ENCODE assay signal across 15 cellular contexts in genomic region chr16:20677556-20677955, GRCh38. TPM values are rescaled to one million over a fixed set of nuclear protein-coding genes. Genes with fewer than 3 reads are reported as not detected.
DNase-seq lines count a peak whose midpoint lies in the region; ATAC-seq and TF ChIP-seq lines count a peak whose summit lies in the region.
"Not testable (repeated sequence)": the region's sequence is repeated elsewhere in the genome, so short reads cannot be mapped to it uniquely, and the experiment has no call there.
"Had no signal": no experiment of that assay in that cellular context is flagged by ENCODE, and none has a peak within 500 bp of the region (broad histone marks: within the 10 kb centered on the region; RNA-seq: fewer than 3 reads in every experiment).

No MANE protein-coding gene starts in this region.

- H3K27ac ChIP-seq in CD4-positive, alpha-beta T cell (ENCODE audit: low read depth, low read length), result peak overlapping the region; percentile 29
- peak overlapping the region; percentile 68 for H3K27ac ChIP-seq in VCaP
- H3K27ac ChIP-seq in liver (ENCODE audit: low read depth in 1 of 2, low read length in 2 of 2); naive thymus-derived CD4-positive, alpha-beta T cell (ENCODE audit: low read depth, low read length): not testable (repeated sequence)
- peak overlapping the region; percentile 85 to 89 for H3K27ac ChIP-seq in prostate gland

- not testable (repeated sequence) for DNase-seq in CD4-positive, alpha-beta T cell; effector memory CD8-positive, alpha-beta T cell; naive thymus-derived CD4-positive, alpha-beta T cell; prostate gland (ENCODE audit: low spot score); type B pancreatic cell (ENCODE audit: extremely low spot score, unreplicated experiment)
- peak; percentile 53 for DNase-seq in NCI-H1092 treated with DMSO at 0.1 percent for 48 hours (lab: John Stamatoyannopoulos, UW)

- H3K27me3 ChIP-seq in CD4-positive, alpha-beta T cell (ENCODE audit: control insufficient read depth, insufficient read depth, low read length); liver (ENCODE audit: control insufficient read depth in 4 of 4, insufficient read depth in 4 of 4, low read length in 3 of 4); naive thymus-derived CD4-positive, alpha-beta T cell (ENCODE audit: control insufficient read depth in 2 of 2, insufficient read depth in 2 of 2, low read length in 2 of 2); prostate gland (replicated peaks; ENCODE audit: insufficient read depth): not testable (repeated sequence)

- not testable (repeated sequence) for ATAC-seq in CD4-positive, alpha-beta T cell (ENCODE audit: poor library complexity); effector memory CD8-positive, alpha-beta T cell (replicated peaks); naive thymus-derived CD4-positive, alpha-beta T cell

- POLR2A ChIA-PET in CD4-positive, alpha-beta T cell (lab: Charles Lee), result not testable (repeated sequence)
- POLR2A ChIA-PET in naive thymus-derived CD4-positive, alpha-beta T cell (lab: Charles Lee), result interaction anchor here (2.8 kb wide), 1 partner anchor 64 kb away, joined by 13 read pairs; the partner anchor contains the start of gene THUMPD1

- H3K36me3 ChIP-seq in liver (ENCODE audit: control insufficient read depth in 4 of 4, insufficient read depth in 3 of 4, low read depth in 1 of 4, low read length in 3 of 4); naive thymus-derived CD4-positive, alpha-beta T cell (ENCODE audit: control insufficient read depth in 2 of 3, insufficient read depth in 3 of 3, low read length in 3 of 3); prostate gland: not testable (repeated sequence)

- not testable (repeated sequence) for TF ChIP-seq CTCF in CD4-positive, alpha-beta T cell (IDR thresholded peaks at IDR 0.05); VCaP (conservative IDR thresholded peaks at IDR 0.05); liver (IDR thresholded peaks at IDR 0.05; ENCODE audit: low read depth, low read length, missing input control); prostate gland (IDR thresholded peaks at IDR 0.05); type B pancreatic cell (conservative IDR thresholded peaks at IDR 0.05)

- intact Hi-C loops in CD4-positive, alpha-beta T cell (cut with DNase I, micrococcal nuclease); naive thymus-derived CD4-positive, alpha-beta T cell (cut with micrococcal nuclease): not testable (repeated sequence)
- intact Hi-C loops in prostate gland (cut with DNase I), result loop anchor here (5.0 kb wide), 1 partner anchor 60 kb away; no protein-coding TSS in a partner anchor

- not testable (repeated sequence) for H3K36me3 Mint-ChIP-seq in CD4-positive, alpha-beta T cell (ENCODE audit: low read depth); effector memory CD8-positive, alpha-beta T cell (ENCODE audit: insufficient read depth); naive thymus-derived CD4-positive, alpha-beta T cell; type B pancreatic cell

- 27% methylated on average over 1 of the region's 1 CpG for WGBS in liver
- 53% methylated on average over 1 of the region's 1 CpG for WGBS in prostate gland

- CTCF ChIA-PET in CD4-positive, alpha-beta T cell (lab: Charles Lee), result not testable (repeated sequence)
- CTCF ChIA-PET in naive thymus-derived CD4-positive, alpha-beta T cell (lab: Charles Lee), result interaction anchor here (0.6 kb wide), 2 partner anchors 63 to 1157 kb away, joined by 3 to 5 read pairs; no protein-coding TSS in a partner anchor

- not testable (repeated sequence) for H3K9me3 ChIP-seq in CD4-positive, alpha-beta T cell (ENCODE audit: control insufficient read depth, low read length); liver (ENCODE audit: control insufficient read depth in 4 of 4, low read length in 3 of 4); naive thymus-derived CD4-positive, alpha-beta T cell (ENCODE audit: control insufficient read depth in 2 of 3, low read length in 3 of 3); prostate gland

- peaks cover 4 to 18% (median 14%) of the 10 kb centered on the region in 4 donors for H3K4me1 ChIP-seq in liver (ENCODE audit: control insufficient read depth in 4 of 4, insufficient read depth in 4 of 4, low read length in 3 of 4)
- peaks cover 15 to 20% of the 10 kb centered on the region in 2 donors for H3K4me1 ChIP-seq in naive thymus-derived CD4-positive, alpha-beta T cell (ENCODE audit: control insufficient read depth in 2 of 2, insufficient read depth in 2 of 2, low read length in 2 of 2)
- peaks cover 11% of the 10 kb centered on the region for H3K4me1 ChIP-seq in prostate gland (replicated peaks)

- not testable (repeated sequence) for H3K4me3 Mint-ChIP-seq in CD4-positive, alpha-beta T cell; effector memory CD8-positive, alpha-beta T cell
- peak overlapping the region in 2 of 10 donors; percentile 16 to 84 for H3K4me3 Mint-ChIP-seq in naive thymus-derived CD4-positive, alpha-beta T cell
- peak overlapping the region; percentile 88 for H3K4me3 Mint-ChIP-seq in type B pancreatic cell

- TF ChIP-seq RAD21 in liver (IDR thresholded peaks at IDR 0.05), result not testable (repeated sequence)

- not testable (repeated sequence) for H3K9me3 Mint-ChIP-seq in CD4-positive, alpha-beta T cell; effector memory CD8-positive, alpha-beta T cell; naive thymus-derived CD4-positive, alpha-beta T cell; type B pancreatic cell

- peak overlapping the region in 1 of 2 donors; percentile 49 for H3K9ac ChIP-seq in liver (ENCODE audit: low read depth in 1 of 2, low read length in 2 of 2)

- not testable (repeated sequence) for H3K4me3 ChIP-seq in liver (ENCODE audit: low read depth in 1 of 3, low read length in 3 of 3); naive thymus-derived CD4-positive, alpha-beta T cell (ENCODE audit: low read length); prostate gland

- not testable (repeated sequence) for H3K27me3 Mint-ChIP-seq in CD4-positive, alpha-beta T cell; effector memory CD8-positive, alpha-beta T cell; naive thymus-derived CD4-positive, alpha-beta T cell; type B pancreatic cell

- H3K4me1 Mint-ChIP-seq in CD4-positive, alpha-beta T cell (ENCODE audit: low read depth), result peaks cover 37% of the 10 kb centered on the region
- H3K4me1 Mint-ChIP-seq in effector memory CD8-positive, alpha-beta T cell (ENCODE audit: low read depth in 2 of 2), result peaks cover 15 to 27% of the 10 kb centered on the region in 2 donors
- H3K4me1 Mint-ChIP-seq in naive thymus-derived CD4-positive, alpha-beta T cell, result peaks cover 20 to 47% (median 38%) of the 10 kb centered on the region in 7 donors
- peaks cover 51% of the 10 kb centered on the region for H3K4me1 Mint-ChIP-seq in type B pancreatic cell (ENCODE audit: unreplicated experiment)

- H3K27ac Mint-ChIP-seq in CD4-positive, alpha-beta T cell, result peak overlapping the region; percentile 87
- peak overlapping the region; percentile 11 to 32 for H3K27ac Mint-ChIP-seq in effector memory CD8-positive, alpha-beta T cell
- peak overlapping the region in 8 of 9 donors; percentile 80 to 97 (median 92) for H3K27ac Mint-ChIP-seq in naive thymus-derived CD4-positive, alpha-beta T cell
- peak overlapping the region; percentile 91 for H3K27ac Mint-ChIP-seq in type B pancreatic cell

- TF ChIP-seq POLR2A in prostate gland (IDR thresholded peaks at IDR 0.05), result not testable (repeated sequence)

TF ChIP-seq in liver, 16 proteins besides CTCF, POLR2A, EP300 and RAD21:
- peak; percentile 52 to 61 for TF ChIP-seq HNF4A (conservative IDR thresholded peaks at IDR 0.05)

RNA-seq across cellular contexts. Expression of gene ACSM1, which starts 19.9 kb away (rescaled TPM):
- under 1 TPM; 0.17 to 0.36 TPM for total RNA-seq in CD4-positive, alpha-beta T cell
- total RNA-seq in liver, result under 1 TPM; 0.25 to 0.28 TPM
- polyA plus RNA-seq in liver, result under 1 TPM; 0.18 to 0.38 TPM
- 1 to 10 TPM in 1 of 5 experiments, under 1 TPM in 4; 0.30 to 1.2 (median 0.53) TPM for total RNA-seq in naive thymus-derived CD4-positive, alpha-beta T cell
- under 1 TPM; 0.28 to 0.41 TPM for polyA plus RNA-seq in naive thymus-derived CD4-positive, alpha-beta T cell
- total RNA-seq in prostate gland, result 10 to 100 TPM in 1 of 2 donors, 1 to 10 TPM in 1; 7.7 to 24.6 TPM
- total RNA-seq in type B pancreatic cell (ENCODE audit: low replicate concordance), result 0.36 TPM in 1 of 2 replicates, not detected in the other
- total RNA-seq: A172, IMR-90, M059J, PC-3, Right ventricle myocardium superior, RPMI7951 had no signal
- polyA plus RNA-seq: AG04450, IMR-90 had no signal

Comparison
In these comparisons a context has a peak if more than half of its experiments do, and no peak if none do; other contexts are left out.
1. H3K27ac Mint-ChIP-seq: peak in every context shown above with its lines; median percentile 92 in naive thymus-derived CD4-positive, alpha-beta T cell; 91 in type B pancreatic cell; 87 in CD4-positive, alpha-beta T cell; 22 in effector memory CD8-positive, alpha-beta T cell.